33 cellular contexts compared by ENCODE assay signal in the genomic region with DNA sequence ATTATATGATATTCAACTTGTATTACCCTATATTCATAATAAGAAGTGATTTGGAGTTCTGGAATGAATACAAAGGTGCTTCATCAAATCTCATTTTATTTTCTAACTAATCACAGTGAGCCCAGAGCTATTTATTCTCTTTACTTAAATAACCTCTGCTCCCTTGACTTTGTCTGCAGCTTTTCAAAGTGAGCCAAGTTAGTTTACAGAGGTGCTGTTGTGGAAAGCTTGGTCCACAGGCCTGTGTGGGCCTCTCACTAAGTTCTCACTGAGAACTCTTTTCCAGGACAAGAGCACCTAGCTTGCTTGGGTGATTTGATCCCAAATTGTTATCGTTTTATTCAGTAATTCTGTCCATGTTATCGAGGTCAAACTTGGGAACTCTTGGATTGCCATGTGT.
"Had no signal": no experiment of that assay in that cellular context is flagged by ENCODE, and none has a peak within 500 bp of the region (broad histone marks: within the 10 kb centered on the region; RNA-seq: fewer than 3 reads in every experiment).

No MANE protein-coding gene starts in this region.

- H3K27me3 ChIP-seq: adrenal gland, ascending aorta, body of pancreas, brain microvascular endothelial cell, breast epithelium, cardiac muscle cell had no signal

- DNase-seq: activated effector memory CD4-positive, alpha-beta T cell treated with anti-CD3 and anti-CD28 coated beads, Interleukin-2, amount 50 U/mL, for 16 hours; activated effector memory CD4-positive, alpha-beta T cell treated with Interleukin-2 at 50 U/mL for 16 hours; activated gamma-delta T cell; activated gamma-delta T cell treated with Interleukin-2 at 50 U/mL for 16 hours; activated naive CD4-positive, alpha-beta T cell; activated naive CD4-positive, alpha-beta T cell treated with anti-CD3 and anti-CD28 coated beads for 36 hours; activated naive CD4-positive, alpha-beta T cell treated with anti-CD3 and anti-CD28 coated beads, Interleukin-2, amount 10 ng/mL, durations not matched to agents 7 days and 5 days; activated naive CD4-positive, alpha-beta T cell treated with anti-CD3 and anti-CD28 coated beads, Interleukin-2, amount 50 U/mL, for 16 hours; activated naive CD4-positive, alpha-beta T cell treated with Interleukin-2 at 50 U/mL for 16 hours; activated naive CD8-positive, alpha-beta T cell treated with anti-CD3 and anti-CD28 coated beads for 36 hours; activated naive CD8-positive, alpha-beta T cell treated with anti-CD3 and anti-CD28 coated beads, Interleukin-2, amount 10 ng/mL, durations not matched to agents 7 days and 5 days; activated naive CD8-positive, alpha-beta T cell treated with anti-CD3 and anti-CD28 coated beads, Interleukin-2, amount 50 U/mL, for 24 hours; activated T-cell treated with anti-CD3 and anti-CD28 coated beads for 4 hours; activated T-cell treated with anti-CD3 and anti-CD28 coated beads, Interleukin-2, amount 50 U/mL, for 1 hour; activated T-cell treated with anti-CD3 and anti-CD28 coated beads, Interleukin-2, amount 50 U/mL, for 24 hours; activated T-cell treated with anti-CD3 and anti-CD28 coated beads, Interleukin-2, amount 50 U/mL, for 4 hours; activated T-cell treated with anti-CD3 and anti-CD28 coated beads, Interleukin-2, amount 50 U/mL, for 48 hours; activated T-cell treated with anti-CD3 and anti-CD28 coated beads, Interleukin-2, amount 50 U/mL, for 72 hours; adrenal gland; amniotic stem cell; amygdala; anterior cingulate cortex; aorta; body of pancreas; brain microvascular endothelial cell; caudate nucleus; central memory CD4-positive, alpha-beta T cell; cerebellar nuclear complex had no signal

- H3K4me1 ChIP-seq: adrenal gland, ascending aorta, body of pancreas, breast epithelium had no signal

- ATAC-seq: activated naive CD4-positive, alpha-beta T cell treated with anti-CD3 and anti-CD28 coated beads, Interleukin-2, amount 50 U/mL, for 72 hours; activated naive CD8-positive, alpha-beta T cell treated with anti-CD3 and anti-CD28 coated beads, Interleukin-2, amount 50 U/mL, for 24 hours; activated T-cell treated with anti-CD3 and anti-CD28 coated beads, Interleukin-2, amount 50 U/mL, for 4 hours; activated T-cell treated with anti-CD3 and anti-CD28 coated beads, Interleukin-2, amount 50 U/mL, for 72 hours; activated T-helper 17 cell treated with anti-CD3 and anti-CD28 coated beads, Interleukin-2, amount 50 U/mL, for 72 hours; body of pancreas had no signal

- H3K36me3 ChIP-seq: adrenal gland, ascending aorta, brain microvascular endothelial cell, breast epithelium, cardiac muscle cell had no signal

- H3K27ac ChIP-seq: adrenal gland, ascending aorta, body of pancreas, brain microvascular endothelial cell, breast epithelium, cardiac muscle cell had no signal

- H3K4me3 ChIP-seq: adrenal gland, ascending aorta, body of pancreas, breast epithelium, cardiac muscle cell had no signal

- H3K9me3 ChIP-seq: adrenal gland, body of pancreas had no signal
